In the genomic region with DNA sequence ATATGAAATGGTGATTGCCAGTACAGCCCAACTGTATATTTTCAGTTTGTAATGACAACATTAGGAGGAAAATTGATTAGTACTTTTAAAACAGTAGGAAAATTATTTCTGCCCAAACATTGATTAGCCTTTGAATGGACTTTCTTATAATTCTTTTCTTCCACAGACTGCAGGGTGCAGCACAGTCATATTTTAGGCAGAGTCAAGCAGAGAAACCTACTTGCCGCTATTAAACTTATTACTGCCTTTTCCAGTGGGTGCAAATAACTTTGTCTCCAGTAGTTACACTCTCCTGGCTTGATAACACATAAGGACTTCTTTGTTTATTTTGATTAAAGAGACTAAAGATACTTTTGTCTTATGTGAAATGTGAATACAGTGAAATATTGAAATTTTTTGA, we compare ENCODE assay signal across 17 cellular contexts.
"Had no signal": no experiment of that assay in that cellular context is flagged by ENCODE, and none has a peak within 500 bp of the region (broad histone marks: within the 10 kb centered on the region; RNA-seq: fewer than 3 reads in every experiment).

No MANE protein-coding gene starts in this region.

- H3K27me3 ChIP-seq: cardiac muscle cell, thyroid gland had no signal

- DNase-seq: activated CD4-positive, alpha-beta T cell treated with anti-CD3 and anti-CD28 coated beads for 1 hour; activated CD4-positive, alpha-beta T cell treated with anti-CD3 and anti-CD28 coated beads, Interleukin-2, amount 50 U/mL, for 1 hour; activated CD8-positive, alpha-beta T cell treated with anti-CD3 and anti-CD28 coated beads, Interleukin-2, amount 10 ng/mL, durations not matched to agents 7 days and 5 days; activated gamma-delta T cell; activated naive CD4-positive, alpha-beta T cell treated with anti-CD3 and anti-CD28 coated beads, Interleukin-2, amount 50 U/mL, for 16 hours; activated naive CD8-positive, alpha-beta T cell treated with anti-CD3 and anti-CD28 coated beads, Interleukin-2, amount 50 U/mL, for 24 hours; dermis blood vessel endothelial cell; effector CD8-positive, alpha-beta T cell; foreskin melanocyte; head of caudate nucleus; naive thymus-derived CD4-positive, alpha-beta T cell; stimulated activated CD4-positive, alpha-beta T cell treated with anti-CD3 and anti-CD28 coated beads, Interleukin-4, amount 100 ng/mL, for 4 hours; substantia nigra; T-helper 9 cell; thyroid gland had no signal

- H3K4me1 ChIP-seq: thyroid gland had no signal

- H3K9me3 ChIP-seq: thyroid gland had no signal

- H3K36me3 ChIP-seq: cardiac muscle cell, thyroid gland had no signal

- H3K4me3 ChIP-seq: cardiac muscle cell, thyroid gland had no signal

- ATAC-seq: activated CD8-positive, alpha-beta T cell treated with anti-CD3 and anti-CD28 coated beads, Interleukin-2, amount 10 ng/mL, durations not matched to agents 7 days and 5 days; activated naive CD8-positive, alpha-beta T cell treated with anti-CD3 and anti-CD28 coated beads, Interleukin-2, amount 50 U/mL, for 24 hours; esophagus mucosa; naive thymus-derived CD4-positive, alpha-beta T cell had no signal

- H3K27ac ChIP-seq: cardiac muscle cell, thyroid gland had no signal
